In the genomic region with DNA sequence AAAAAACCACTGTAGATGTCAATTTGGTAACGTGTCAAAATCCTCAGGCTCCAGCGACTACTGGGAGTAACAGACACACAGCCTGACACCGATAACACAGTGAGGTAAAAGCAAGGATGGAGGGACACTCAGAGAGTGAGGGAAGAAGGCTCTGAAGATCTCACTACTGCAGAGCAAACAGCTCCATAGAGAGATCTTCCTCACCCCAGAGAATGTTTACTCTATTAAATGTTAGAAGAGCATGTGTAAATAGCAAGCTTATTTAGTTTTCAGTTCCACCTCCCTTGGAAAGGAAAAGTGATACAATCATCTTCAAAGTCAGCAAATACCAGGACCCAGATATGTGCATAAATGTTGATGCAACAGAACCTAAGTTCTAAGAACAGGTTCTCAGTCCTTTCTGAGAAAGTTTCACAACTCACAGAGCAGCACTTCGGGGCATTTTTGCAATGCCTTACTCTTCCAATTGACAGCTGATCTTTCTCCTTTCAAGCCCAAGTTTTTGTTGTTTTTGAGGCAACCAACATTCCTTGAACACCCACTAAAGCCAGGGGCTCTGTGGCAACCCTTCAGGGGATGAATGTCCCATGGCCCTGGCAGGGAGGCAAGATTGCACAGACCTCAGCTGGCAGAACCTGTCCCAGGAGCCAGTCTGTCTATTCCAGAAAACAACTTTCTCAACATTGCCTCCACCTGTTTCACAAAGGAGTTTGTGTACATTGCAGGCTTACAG, we compare ENCODE assay signal across 16 cellular contexts.
A peak's percentile ranks its signal among the peaks of the same experiment; 100 is the strongest.
DNase-seq lines count a peak whose midpoint lies in the region; ATAC-seq, FAIRE-seq and TF ChIP-seq lines count a peak whose summit lies in the region.
"Had no signal": no experiment of that assay in that cellular context is flagged by ENCODE, and none has a peak within 500 bp of the region (broad histone marks: within the 10 kb centered on the region; RNA-seq: fewer than 3 reads in every experiment).

No MANE protein-coding gene starts in this region.

- ATAC-seq in naive thymus-derived CD4-positive, alpha-beta T cell = no peak
- ATAC-seq in HG03460 (IDR thresholded peaks at IDR 0.05; ENCODE audit: unreplicated experiment) = no peak
- ATAC-seq: GM12878, mucosa of descending colon had no signal

- peaks cover 4% of the 10 kb centered on the region; the same call in 1 of the 2 replicates for H3K36me3 ChIP-seq in MM.1S (replicated peaks; ENCODE audit: insufficient read depth, low read length)
- no peaks in the 10 kb centered on the region for H3K36me3 ChIP-seq in mammary epithelial cell (ENCODE audit: insufficient read depth, low read length)
- peaks cover 0 to 19% (median 4%) of the 10 kb centered on the region in 3 experiments for H3K36me3 ChIP-seq in naive thymus-derived CD4-positive, alpha-beta T cell (ENCODE audit: control insufficient read depth in 2 of 3, insufficient read depth in 3 of 3, low read length in 3 of 3)

- H3K36me3 Mint-ChIP-seq in naive thymus-derived CD4-positive, alpha-beta T cell = peaks cover 22 to 81% (median 69%) of the 10 kb centered on the region in 5 donors
- peaks cover 8% of the 10 kb centered on the region for H3K36me3 Mint-ChIP-seq in glutamatergic neuron (ENCODE audit: unreplicated experiment)

- peak overlapping the region in 6 of 9 donors; percentile 11 to 64 (median 34) for H3K27ac Mint-ChIP-seq in naive thymus-derived CD4-positive, alpha-beta T cell
- no peak overlapping the region for H3K27ac Mint-ChIP-seq in glutamatergic neuron (ENCODE audit: unreplicated experiment)

- dilution Hi-C loops in mammary epithelial cell (cut with HindIII; ENCODE audit: low sequenced_read_pairs) = no loop called here

- H3K9ac ChIP-seq in MM.1S (ENCODE audit: low read length) = no peak overlapping the region
- no peak overlapping the region for H3K9ac ChIP-seq in mammary epithelial cell (ENCODE audit: insufficient read depth, low read length)

- 17% methylated on average over 4 of the region's 4 CpGs for WGBS in mammary epithelial cell (ENCODE audit: low coverage, missing lambda C conversion rate)

- DNase-seq in MM.1S = peak; percentile 37
- peak; percentile 14 for DNase-seq in mammary epithelial cell
- no peak for DNase-seq in naive thymus-derived CD4-positive, alpha-beta T cell
- no peak for DNase-seq in D721Med (ENCODE audit: insufficient read length, low spot score)
- no peak for DNase-seq in glutamatergic neuron
- no peak for DNase-seq in 8988T
- DNase-seq: activated CD4-positive, CD25-positive, alpha-beta regulatory T cell treated with anti-CD3 and anti-CD28 coated beads, Interleukin-2, amount 50 U/mL, for 72 hours; mucosa of descending colon; NCI-H2227 treated with DMSO at 0.1 percent for 48 hours; posterior cingulate gyrus; SW 1271 had no signal

- POLR2A ChIA-PET in naive thymus-derived CD4-positive, alpha-beta T cell (lab: Charles Lee) = no interaction called here

- no peak for FAIRE-seq in D721Med (lab: Jason Lieb, UNC)
- FAIRE-seq: frontal cortex, GM12878 had no signal

- BruUV-seq in mammary epithelial cell (replicated peaks; lab: Mats Ljungman, UMichigan) = no TSS peak

- H3K27me3 Mint-ChIP-seq in naive thymus-derived CD4-positive, alpha-beta T cell = no peaks in the 10 kb centered on the region
- H3K27me3 Mint-ChIP-seq in glutamatergic neuron (ENCODE audit: unreplicated experiment) = no peaks in the 10 kb centered on the region

- H2AFZ ChIP-seq in MM.1S (ENCODE audit: low read length) (no peak overlapping the region), mammary epithelial cell (ENCODE audit: low read depth, low read length) (no peak overlapping the region)

- H3K79me2 ChIP-seq in MM.1S (ENCODE audit: low read length) = peaks cover 61% of the 10 kb centered on the region
- H3K79me2 ChIP-seq in mammary epithelial cell (ENCODE audit: insufficient read depth, low read length) = no peaks in the 10 kb centered on the region

- H3K4me1 ChIP-seq in MM.1S (ENCODE audit: low read length) (peaks cover 21% of the 10 kb centered on the region), mammary epithelial cell (ENCODE audit: insufficient read depth, low read length) (no peaks in the 10 kb centered on the region)
- no peaks in the 10 kb centered on the region for H3K4me1 ChIP-seq in naive thymus-derived CD4-positive, alpha-beta T cell (ENCODE audit: control insufficient read depth in 2 of 2, insufficient read depth in 2 of 2, low read length in 2 of 2)

- peak overlapping the region in 1 of 10 donors; percentile 57 for H3K4me3 Mint-ChIP-seq in naive thymus-derived CD4-positive, alpha-beta T cell
- no peak overlapping the region for H3K4me3 Mint-ChIP-seq in glutamatergic neuron (ENCODE audit: unreplicated experiment)

- in situ Hi-C loops in mammary epithelial cell (cut with MboI; ENCODE audit: low sequenced_read_pairs in 2 of 2) = no loop called here

- H3F3A ChIP-seq in MM.1S (ENCODE audit: insufficient read depth, low read length) = peaks cover 11% of the 10 kb centered on the region

- peaks cover 0 to 14% (median 6%) of the 10 kb centered on the region in 11 donors for H3K9me3 Mint-ChIP-seq in naive thymus-derived CD4-positive, alpha-beta T cell
- H3K9me3 Mint-ChIP-seq in glutamatergic neuron (ENCODE audit: unreplicated experiment) = peaks cover 2% of the 10 kb centered on the region

- H4K20me1 ChIP-seq in MM.1S (ENCODE audit: insufficient read depth, low read length) (no peaks in the 10 kb centered on the region), mammary epithelial cell (ENCODE audit: insufficient read depth, low read length) (no peaks in the 10 kb centered on the region)

- H3K9me2 ChIP-seq in MM.1S (replicated peaks; ENCODE audit: insufficient read depth, low read length) = no peaks in the 10 kb centered on the region

- TF ChIP-seq CTCF in C4-2B (conservative IDR thresholded peaks at IDR 0.05) (no peak), MM.1S (IDR thresholded peaks at IDR 0.05; ENCODE audit: low read length) (no peak), mammary epithelial cell (conservative IDR thresholded peaks at IDR 0.05 in 1 of 2, IDR thresholded peaks at IDR 0.05 in 1 of 2; ENCODE audit: extremely low read depth in 1 of 2, insufficient read depth in 1 of 2, low read depth in 1 of 2, low read length in 2 of 2) (no peak), D721Med (IDR thresholded peaks at IDR 0.05; ENCODE audit: insufficient read depth, missing control alignments) (no peak), glutamatergic neuron (IDR thresholded peaks at IDR 0.05; ENCODE audit: partially characterized antibody, unreplicated experiment) (no peak)

- CTCF ChIA-PET in mammary epithelial cell (lab: Charles Lee; ENCODE audit: low non-redundant PET) = no interaction called here
- CTCF ChIA-PET in naive thymus-derived CD4-positive, alpha-beta T cell (lab: Charles Lee) = interaction anchor here (1.5 kb wide), 1 partner anchor 36 kb away, joined by 3 read pairs; no protein-coding TSS in a partner anchor

- H3K27ac ChIP-seq in C4-2B (peak overlapping the region; percentile 78), MM.1S (ENCODE audit: low read length) (peak overlapping the region; percentile 14; the same call in 1 of the 2 replicates), mammary epithelial cell (ENCODE audit: insufficient read depth, low read depth, low read length) (no peak overlapping the region)
- H3K27ac ChIP-seq in naive thymus-derived CD4-positive, alpha-beta T cell (ENCODE audit: low read depth, low read length) = no peak overlapping the region

- intact Hi-C loops in mammary epithelial cell (cut with micrococcal nuclease) = no loop called here
- intact Hi-C loops in naive thymus-derived CD4-positive, alpha-beta T cell (cut with micrococcal nuclease) = no loop called here

- H3K27me3 ChIP-seq in MM.1S (replicated peaks; ENCODE audit: insufficient read depth, low read length) (no peaks in the 10 kb centered on the region), mammary epithelial cell (ENCODE audit: insufficient read depth, low read length) (no peaks in the 10 kb centered on the region)
- no peaks in the 10 kb centered on the region for H3K27me3 ChIP-seq in naive thymus-derived CD4-positive, alpha-beta T cell (ENCODE audit: control insufficient read depth in 2 of 2, insufficient read depth in 2 of 2, low read length in 2 of 2)
- H3K27me3 ChIP-seq: tibial nerve had no signal

- H3K9me3 ChIP-seq in MM.1S (replicated peaks; ENCODE audit: insufficient read depth, low read length) (no peaks in the 10 kb centered on the region), mammary epithelial cell (replicated peaks; ENCODE audit: insufficient read depth, low read length) (no peaks in the 10 kb centered on the region)
- H3K9me3 ChIP-seq in naive thymus-derived CD4-positive, alpha-beta T cell (ENCODE audit: control insufficient read depth in 2 of 3, low read length in 3 of 3) = no peaks in the 10 kb centered on the region
- H3K9me3 ChIP-seq: mucosa of descending colon had no signal

- H3K4me2 ChIP-seq in MM.1S (ENCODE audit: low read depth, low read length) = 0 out of 2 replicates have a peak overlapping the region, but pooled peaks have one; percentile 13
- H3K4me2 ChIP-seq in mammary epithelial cell (ENCODE audit: insufficient read depth, low read depth, low read length) = no peak overlapping the region

- no peak overlapping the region for H3K4me3 ChIP-seq in MM.1S (ENCODE audit: low read length)
- H3K4me3 ChIP-seq in mammary epithelial cell (replicated peaks in 1 of 3; ENCODE audit: insufficient read depth in 1 of 3, low read depth in 2 of 3, low read length in 3 of 3) = no peak overlapping the region
- no peak overlapping the region for H3K4me3 ChIP-seq in naive thymus-derived CD4-positive, alpha-beta T cell (ENCODE audit: low read length)
- H3K4me3 ChIP-seq: GM12878, mucosa of descending colon, tibial nerve had no signal

- peaks cover 13 to 41% (median 23%) of the 10 kb centered on the region in 7 donors for H3K4me1 Mint-ChIP-seq in naive thymus-derived CD4-positive, alpha-beta T cell
- peaks cover 11% of the 10 kb centered on the region for H3K4me1 Mint-ChIP-seq in glutamatergic neuron (ENCODE audit: low read depth, unreplicated experiment)

Comparison
In these comparisons a context has a peak if more than half of its experiments do, and no peak if none do; other contexts are left out.
1. H3K27ac ChIP-seq: peak in C4-2B (single experiment) and MM.1S (single experiment); none in mammary epithelial cell (single experiment) and naive thymus-derived CD4-positive, alpha-beta T cell (single experiment).
2. DNase-seq: peak in MM.1S (single experiment) and mammary epithelial cell (single experiment); none in naive thymus-derived CD4-positive, alpha-beta T cell (0 of 9), D721Med (single experiment), glutamatergic neuron (single experiment) and 8988T (single experiment).